Comparison of ENCODE assay signal across 9 cellular contexts in the genomic region with DNA sequence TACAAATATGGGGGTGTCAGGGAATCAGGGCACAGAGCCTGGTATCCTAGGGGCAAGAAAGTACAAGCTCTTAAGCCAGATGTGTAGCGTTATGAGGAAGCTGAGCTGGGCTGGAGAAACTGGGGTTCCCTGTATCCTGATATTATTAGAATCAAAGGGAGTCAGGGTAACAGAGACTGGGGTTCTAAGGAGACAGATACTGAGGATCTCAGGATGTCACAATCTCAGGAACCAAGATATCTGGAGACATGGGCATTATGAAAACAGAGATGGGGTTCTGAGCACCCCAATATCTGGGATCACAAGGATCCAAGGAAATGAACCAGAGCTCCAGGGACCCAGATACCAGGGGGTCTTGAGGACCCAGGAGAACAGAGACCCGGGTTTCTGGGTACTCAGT. TPM values are rescaled to one million over a fixed set of nuclear protein-coding genes. Genes with fewer than 3 reads are reported as not detected.
DNase-seq lines count a peak whose midpoint lies in the region; ATAC-seq and TF ChIP-seq lines count a peak whose summit lies in the region.
"Had no signal": no experiment of that assay in that cellular context is flagged by ENCODE, and none has a peak within 500 bp of the region (broad histone marks: within the 10 kb centered on the region; RNA-seq: fewer than 3 reads in every experiment).

No MANE protein-coding gene starts in this region.

- H3K9ac ChIP-seq in PC-3 (ENCODE audit: low read length), result peak overlapping the region; percentile 94
- H3K9ac ChIP-seq in endodermal cell (ENCODE audit: extremely low read depth, low read length, poor library complexity, severe bottlenecking), result no peak overlapping the region

- no peaks in the 10 kb centered on the region for H3K27me3 ChIP-seq in CD4-positive, CD25-positive, alpha-beta regulatory T cell (ENCODE audit: control insufficient read depth, insufficient read depth, low read length)
- H3K27me3 ChIP-seq in PC-3 (ENCODE audit: low read length) (no peaks in the 10 kb centered on the region), endodermal cell (ENCODE audit: control insufficient read depth, insufficient read depth, low read length, poor library complexity, severe bottlenecking) (peaks cover 46% of the 10 kb centered on the region), neuron (ENCODE audit: insufficient read depth, low read length) (peaks cover 11% of the 10 kb centered on the region)

- peak overlapping the region; percentile 95 to 99 (median 97) for H3K27ac Mint-ChIP-seq in CD4-positive, CD25-positive, alpha-beta regulatory T cell
- no peak overlapping the region for H3K27ac Mint-ChIP-seq in endodermal cell

- H3K4me3 Mint-ChIP-seq in CD4-positive, CD25-positive, alpha-beta regulatory T cell, result peak overlapping the region; percentile 89 to 97 (median 92)
- H3K4me3 Mint-ChIP-seq in endodermal cell, result peak overlapping the region; percentile 52

- H3K9me2 ChIP-seq in PC-3 (replicated peaks; ENCODE audit: low read length), result no peaks in the 10 kb centered on the region

- peaks cover 65% of the 10 kb centered on the region for H3K4me1 ChIP-seq in CD4-positive, CD25-positive, alpha-beta regulatory T cell (ENCODE audit: control insufficient read depth, insufficient read depth, low read length, poor library complexity, severe bottlenecking)
- H3K4me1 ChIP-seq in PC-3 (ENCODE audit: insufficient read depth, low read length), result peaks cover 61% of the 10 kb centered on the region
- no peaks in the 10 kb centered on the region for H3K4me1 ChIP-seq in endodermal cell (ENCODE audit: control insufficient read depth, insufficient read depth, low read length)
- H3K4me1 ChIP-seq in neuron (ENCODE audit: insufficient read depth, low read length), result peaks cover 29% of the 10 kb centered on the region

- peak overlapping the region; percentile 94 for H3K27ac ChIP-seq in CD4-positive, CD25-positive, alpha-beta regulatory T cell (ENCODE audit: insufficient read depth, low read length, poor library complexity, severe bottlenecking)
- H3K27ac ChIP-seq in PC-3 (ENCODE audit: low read length), result peak overlapping the region; percentile 100
- no peak overlapping the region for H3K27ac ChIP-seq in endodermal cell (ENCODE audit: low read depth, low read length)

- BruUV-seq in PC-3 (replicated peaks; lab: Mats Ljungman, UMichigan), result TSS peak; percentile 66

- TF ChIP-seq CTCF in PC-3 (conservative IDR thresholded peaks at IDR 0.05; ENCODE audit: low read depth, low read length), result no peak
- no peak for TF ChIP-seq CTCF in endodermal cell (conservative IDR thresholded peaks at IDR 0.05)

- peaks cover 5% of the 10 kb centered on the region for H3K36me3 Mint-ChIP-seq in CD4-positive, CD25-positive, alpha-beta regulatory T cell
- H3K36me3 Mint-ChIP-seq in endodermal cell (ENCODE audit: low read depth), result no peaks in the 10 kb centered on the region

- CTCF ChIA-PET in PC-3 (lab: Charles Lee), result interaction anchor here (0.9 kb wide), 1 partner anchor 25 kb away, joined by 3 read pairs; no protein-coding TSS in a partner anchor

- H3K27me3 Mint-ChIP-seq in CD4-positive, CD25-positive, alpha-beta regulatory T cell, result peaks cover 6% of the 10 kb centered on the region
- H3K27me3 Mint-ChIP-seq in endodermal cell (ENCODE audit: insufficient read depth), result peaks cover 93% of the 10 kb centered on the region

- H3K4me3 ChIP-seq in CD4-positive, CD25-positive, alpha-beta regulatory T cell (ENCODE audit: low read depth, low read length), result peak overlapping the region; percentile 93
- peak overlapping the region; percentile 91 for H3K4me3 ChIP-seq in PC-3 (ENCODE audit: low read length)
- H3K4me3 ChIP-seq in endodermal cell (ENCODE audit: low read length), result peak overlapping the region; percentile 67
- peak overlapping the region; percentile 50 for H3K4me3 ChIP-seq in neuron (ENCODE audit: low read length)

- peaks cover 31% of the 10 kb centered on the region for H3K79me2 ChIP-seq in PC-3 (ENCODE audit: low read length)

- peaks cover 10% of the 10 kb centered on the region for H3K36me3 ChIP-seq in CD4-positive, CD25-positive, alpha-beta regulatory T cell (ENCODE audit: control insufficient read depth, insufficient read depth, low read length)
- H3K36me3 ChIP-seq in PC-3 (ENCODE audit: low read depth, low read length), result no peaks in the 10 kb centered on the region
- H3K36me3 ChIP-seq in endodermal cell (ENCODE audit: control insufficient read depth, insufficient read depth, low read length), result no peaks in the 10 kb centered on the region
- H3K36me3 ChIP-seq in neuron (ENCODE audit: insufficient read depth, low read length), result no peaks in the 10 kb centered on the region

- peaks cover 6% of the 10 kb centered on the region for H3F3A ChIP-seq in PC-3 (ENCODE audit: low read length, unreplicated experiment)

- no peak for ATAC-seq in CD4-positive, CD25-positive, alpha-beta regulatory T cell (ENCODE audit: low read depth in 2 of 2)
- ATAC-seq in PC-3, result no peak

- H3K4me1 Mint-ChIP-seq in CD4-positive, CD25-positive, alpha-beta regulatory T cell, result peaks cover 0 to 67% (median 41%) of the 10 kb centered on the region in 4 donors
- peaks cover 10% of the 10 kb centered on the region for H3K4me1 Mint-ChIP-seq in endodermal cell

- WGBS in endodermal cell (ENCODE audit: insufficient coverage in 1 of 2, insufficient read length in 1 of 2), 2 experiments, result 95 to 100% methylated on average over 2 of the region's 2 CpGs

- POLR2A ChIA-PET in PC-3 (lab: Charles Lee; ENCODE audit: unreplicated experiment), result interaction anchor here (0.6 kb wide), 1 partner anchor 990 kb away, joined by 3 read pairs; no protein-coding TSS in a partner anchor

- peaks cover 11% of the 10 kb centered on the region for H4K20me1 ChIP-seq in PC-3 (ENCODE audit: low read length)

- H2AFZ ChIP-seq in PC-3 (ENCODE audit: low read length) (no peak overlapping the region), neuron (ENCODE audit: low read depth, low read length) (no peak overlapping the region)

- no peak for DNase-seq in CD4-positive, CD25-positive, alpha-beta regulatory T cell
- DNase-seq in PC-3 (no peak), endodermal cell (no peak), hypothalamus (lab: John Stamatoyannopoulos, UW) (no peak), pons (ENCODE audit: low spot score) (no peak), NCI-H187 treated with DMSO at 0.1 percent for 48 hours (lab: John Stamatoyannopoulos, UW) (no peak), activated gamma-delta T cell treated with Interleukin-2 at 50 U/mL for 16 hours (no peak)
- DNase-seq: hippocampal formation had no signal

- no peaks in the 10 kb centered on the region for H3K9me3 ChIP-seq in CD4-positive, CD25-positive, alpha-beta regulatory T cell (ENCODE audit: control insufficient read depth in 2 of 2, low read length in 2 of 2)
- H3K9me3 ChIP-seq in PC-3 (ENCODE audit: low read length) (no peaks in the 10 kb centered on the region), endodermal cell (ENCODE audit: control insufficient read depth, low read length) (no peaks in the 10 kb centered on the region), neuron (ENCODE audit: low read length) (no peaks in the 10 kb centered on the region)

- intact Hi-C loops in PC-3 (cut with micrococcal nuclease), result loop anchor here (2.0 kb wide), 1 partner anchor 25 kb away; no protein-coding TSS in a partner anchor

- no peaks in the 10 kb centered on the region for H3K9me3 Mint-ChIP-seq in CD4-positive, CD25-positive, alpha-beta regulatory T cell
- no peaks in the 10 kb centered on the region for H3K9me3 Mint-ChIP-seq in endodermal cell

- peak overlapping the region; percentile 96 for H3K4me2 ChIP-seq in PC-3 (ENCODE audit: low read length)

RNA-seq across cellular contexts. Expression of gene BCL3, which starts 0.8 kb away (rescaled TPM):
- total RNA-seq in CD4-positive, CD25-positive, alpha-beta regulatory T cell, result 231 TPM
- 10 to 100 TPM in 1 of 4 donors, 1 to 10 TPM in 3; 3.4 to 12.5 (median 5.4) TPM for polyA plus RNA-seq in CD4-positive, CD25-positive, alpha-beta regulatory T cell
- total RNA-seq in PC-3 (2014; rRNA removed) (22.9 and 25.5 TPM in 2 replicates), endodermal cell (1 to 10 TPM; 1.8 to 6.2 TPM)
- 2.0 TPM for polyA plus RNA-seq in endodermal cell (2013, experiment 1 of 2)
- polyA plus RNA-seq in endodermal cell (2013, experiment 2 of 2), result 3.0 TPM

RNA-seq across cellular contexts. Expression of gene CBLC, which starts 28.4 kb away (rescaled TPM):
- total RNA-seq in CD4-positive, CD25-positive, alpha-beta regulatory T cell, result not detected
- polyA plus RNA-seq in CD4-positive, CD25-positive, alpha-beta regulatory T cell, result not detected
- total RNA-seq in PC-3 (2014; rRNA removed), result 25.4 and 26.4 TPM in 2 replicates
- 10 to 100 TPM in 1 of 2 donors, 1 to 10 TPM in 1; 6.6 to 15.5 TPM for total RNA-seq in endodermal cell
- polyA plus RNA-seq in endodermal cell (2013, experiment 1 of 2), result 1.9 TPM
- polyA plus RNA-seq in endodermal cell (2013, experiment 2 of 2), result 0.83 TPM

RNA-seq across cellular contexts. Expression of gene CEACAM16, which starts 50.4 kb away (rescaled TPM):
- total RNA-seq in CD4-positive, CD25-positive, alpha-beta regulatory T cell, result not detected
- not detected for polyA plus RNA-seq in CD4-positive, CD25-positive, alpha-beta regulatory T cell
- total RNA-seq in PC-3 (2014; rRNA removed) (not detected in 2 replicates), endodermal cell (not detected)
- polyA plus RNA-seq in endodermal cell (2013, experiment 1 of 2), result not detected
- not detected for polyA plus RNA-seq in endodermal cell (2013, experiment 2 of 2)

RNA-seq across cellular contexts. Expression of gene BCAM, which starts 59.6 kb away (rescaled TPM):
- not detected for total RNA-seq in CD4-positive, CD25-positive, alpha-beta regulatory T cell
- not detected for polyA plus RNA-seq in CD4-positive, CD25-positive, alpha-beta regulatory T cell
- 12.9 and 18.7 TPM in 2 replicates for total RNA-seq in PC-3 (2014; rRNA removed)
- total RNA-seq in endodermal cell, result 10 to 100 TPM; 62.9 to 64.0 TPM
- 30.6 TPM for polyA plus RNA-seq in endodermal cell (2013, experiment 1 of 2)
- 22.0 TPM for polyA plus RNA-seq in endodermal cell (2013, experiment 2 of 2)
